17 cellular contexts compared by ENCODE assay signal in the genomic region with DNA sequence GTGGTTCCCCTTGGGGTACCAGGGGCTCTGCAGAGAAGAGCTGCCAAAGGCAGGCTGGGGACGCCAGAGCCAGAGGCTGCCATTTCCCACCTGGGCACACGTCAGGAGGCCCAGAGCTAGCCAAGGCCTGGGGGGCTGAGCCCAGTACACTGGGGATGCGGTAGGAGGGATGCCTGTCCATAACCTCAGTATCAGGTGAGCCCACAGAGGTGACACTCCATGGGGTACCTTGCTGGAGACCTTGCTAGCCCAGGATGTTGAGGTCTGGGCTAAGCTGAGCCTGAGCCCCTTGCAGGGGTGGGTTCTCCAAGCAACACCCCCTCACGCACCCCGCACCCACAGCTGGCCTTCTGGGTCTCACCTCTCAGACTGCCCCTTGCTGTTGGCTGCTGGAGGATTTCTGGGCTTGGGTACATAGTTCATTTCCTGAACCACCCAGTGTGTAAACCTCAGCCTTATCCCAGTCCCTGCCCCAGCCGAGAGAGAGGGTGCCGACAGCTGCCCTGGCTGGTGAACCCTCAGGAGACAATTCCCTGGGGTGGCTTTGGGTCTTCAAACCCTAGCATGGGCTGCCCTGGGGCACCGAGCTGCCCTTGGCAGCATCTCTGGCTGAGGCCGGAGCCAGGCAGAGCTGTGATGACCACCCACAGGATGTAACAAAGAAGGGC.
DNase-seq lines count a peak whose midpoint lies in the region; ATAC-seq, FAIRE-seq and TF ChIP-seq lines count a peak whose summit lies in the region.
"Had no signal": no experiment of that assay in that cellular context is flagged by ENCODE, and none has a peak within 500 bp of the region (broad histone marks: within the 10 kb centered on the region; RNA-seq: fewer than 3 reads in every experiment).

No MANE protein-coding gene starts in this region.

- H3K4ac ChIP-seq in mesenchymal stem cell (ENCODE audit: low read depth in 1 of 2, low read length in 2 of 2) = no peak overlapping the region

- H3K9me3 ChIP-seq in mesenchymal stem cell (ENCODE audit: control insufficient read depth, low read length) (no peaks in the 10 kb centered on the region), small intestine (ENCODE audit: control insufficient read depth, low read depth) (no peaks in the 10 kb centered on the region)
- H3K9me3 ChIP-seq: BE2C had no signal

- no peak overlapping the region for H3K9ac ChIP-seq in mesenchymal stem cell (ENCODE audit: low read length)

- ATAC-seq in GM21423 (IDR thresholded peaks at IDR 0.05; ENCODE audit: unreplicated experiment) (no peak), WTC11 (no peak)
- ATAC-seq: activated CD8-positive, alpha-beta memory T cell treated with anti-CD3 and anti-CD28 coated beads, Interleukin-2, amount 10 ng/mL, durations not matched to agents 7 days and 5 days had no signal

- no peaks in the 10 kb centered on the region for H3K79me1 ChIP-seq in mesenchymal stem cell (replicated peaks; ENCODE audit: low read length, poor library complexity, severe bottlenecking)

- no peak overlapping the region for H3K4me2 ChIP-seq in mesenchymal stem cell (ENCODE audit: low read length, poor library complexity, severe bottlenecking)
- H3K4me2 ChIP-seq: PC-9 had no signal

- H3K4me3 Mint-ChIP-seq in brain = peak overlapping the region in 2 of 5 experiments; percentile 22 to 53
- no peak overlapping the region for H3K4me3 Mint-ChIP-seq in WTC11
- H3K4me3 Mint-ChIP-seq: activated CD8-positive, alpha-beta memory T cell treated with anti-CD3 and anti-CD28 coated beads, Interleukin-2, amount 10 ng/mL, durations not matched to agents 7 days and 5 days had no signal

- no peak overlapping the region for H3K23ac ChIP-seq in mesenchymal stem cell (ENCODE audit: low read length in 2 of 2)

- POLR2A ChIA-PET in WTC11 (lab: Charles Lee) = interaction anchor here (0.6 kb wide), 1 partner anchor 1073 kb away, joined by 3 read pairs; no protein-coding TSS in a partner anchor

- H3K9me3 Mint-ChIP-seq in brain (no peaks in the 10 kb centered on the region), WTC11 (no peaks in the 10 kb centered on the region)

- H3K27me3 ChIP-seq in mesenchymal stem cell (ENCODE audit: control insufficient read depth in 1 of 2, insufficient read depth in 1 of 2, low read length in 2 of 2) (peaks cover 30 to 56% of the 10 kb centered on the region in 2 experiments), small intestine (ENCODE audit: control insufficient read depth in 2 of 2, insufficient read depth in 2 of 2, low read length in 2 of 2) (no peaks in the 10 kb centered on the region)
- H3K27me3 ChIP-seq: BE2C had no signal

- H3K36me3 Mint-ChIP-seq in brain = peaks cover 4% of the 10 kb centered on the region
- no peaks in the 10 kb centered on the region for H3K36me3 Mint-ChIP-seq in WTC11
- H3K36me3 Mint-ChIP-seq: activated CD8-positive, alpha-beta memory T cell treated with anti-CD3 and anti-CD28 coated beads, Interleukin-2, amount 10 ng/mL, durations not matched to agents 7 days and 5 days had no signal

- H3K4me3 ChIP-seq in mesenchymal stem cell (ENCODE audit: insufficient read depth in 1 of 2, low read depth in 1 of 2, low read length in 2 of 2) (no peak overlapping the region), small intestine (ENCODE audit: low read depth in 1 of 2, low read length in 2 of 2) (no peak overlapping the region)
- H3K4me3 ChIP-seq: PC-9 had no signal

- no peaks in the 10 kb centered on the region for H3K36me3 ChIP-seq in mesenchymal stem cell (ENCODE audit: control insufficient read depth in 1 of 2, insufficient read depth in 2 of 2, low read depth in 1 of 2, low read length in 2 of 2)
- no peaks in the 10 kb centered on the region for H3K36me3 ChIP-seq in small intestine (ENCODE audit: control insufficient read depth in 2 of 2, insufficient read depth in 2 of 2, low read length in 2 of 2)
- H3K36me3 ChIP-seq: BE2C had no signal

- no peak overlapping the region for H3K18ac ChIP-seq in mesenchymal stem cell (ENCODE audit: low read depth in 1 of 2, low read length in 2 of 2)

- H3K27me3 Mint-ChIP-seq in brain = no peaks in the 10 kb centered on the region
- peaks cover 22% of the 10 kb centered on the region for H3K27me3 Mint-ChIP-seq in WTC11 (ENCODE audit: low read depth)

- H2BK5ac ChIP-seq in mesenchymal stem cell (ENCODE audit: low read depth, low read length, poor library complexity, severe bottlenecking) = no peak overlapping the region

- H4K91ac ChIP-seq in mesenchymal stem cell (ENCODE audit: low read length) = peak overlapping the region; percentile 16

- H2AFZ ChIP-seq in mesenchymal stem cell (ENCODE audit: low read depth, low read length) = no peak overlapping the region
- H2AFZ ChIP-seq: PC-9 had no signal

- H2BK15ac ChIP-seq in mesenchymal stem cell (ENCODE audit: low read depth, poor library complexity, severe bottlenecking) = no peak overlapping the region

- H2BK120ac ChIP-seq in mesenchymal stem cell (ENCODE audit: low read depth, low read length) = no peak overlapping the region

- no peak overlapping the region for H2BK12ac ChIP-seq in mesenchymal stem cell (ENCODE audit: low read length in 2 of 2)

- TF ChIP-seq CTCF in brain (conservative IDR thresholded peaks at IDR 0.05) (no peak), WTC11 (IDR thresholded peaks at IDR 0.05) (no peak)

- 93% methylated on average over 8 of the region's 9 CpGs for WGBS in mesenchymal stem cell
- WGBS in small intestine, 3 donors = 31 to 70% (median 43%) methylated on average over 8 to 9 of the region's 9 CpGs

- H3K4me1 ChIP-seq in mesenchymal stem cell (ENCODE audit: control insufficient read depth, insufficient read depth, low read depth, low read length) = peaks cover 6% of the 10 kb centered on the region
- peaks cover 2 to 3% of the 10 kb centered on the region in 2 donors for H3K4me1 ChIP-seq in small intestine (ENCODE audit: control insufficient read depth in 2 of 2, insufficient read depth in 1 of 2, low read depth in 1 of 2, low read length in 1 of 2)
- H3K4me1 ChIP-seq: BE2C had no signal

- H2AK5ac ChIP-seq in mesenchymal stem cell (ENCODE audit: low read length, severe bottlenecking) = no peak overlapping the region

- peaks cover 22% of the 10 kb centered on the region for H3K4me1 Mint-ChIP-seq in brain
- no peaks in the 10 kb centered on the region for H3K4me1 Mint-ChIP-seq in WTC11
- H3K4me1 Mint-ChIP-seq: activated CD8-positive, alpha-beta memory T cell treated with anti-CD3 and anti-CD28 coated beads, Interleukin-2, amount 10 ng/mL, durations not matched to agents 7 days and 5 days had no signal

- no peak for FAIRE-seq in small intestine (lab: Jason Lieb, UNC)
- FAIRE-seq: GM12892 had no signal

- H3K14ac ChIP-seq in mesenchymal stem cell (ENCODE audit: low read length in 2 of 2) = no peak overlapping the region

- H4K8ac ChIP-seq in mesenchymal stem cell (ENCODE audit: low read length) = peak overlapping the region; percentile 31

- H3K27ac Mint-ChIP-seq in brain (peak overlapping the region in 4 of 5 experiments; percentile 16 to 94 (median 53)), WTC11 (no peak overlapping the region)
- H3K27ac Mint-ChIP-seq: activated CD8-positive, alpha-beta memory T cell treated with anti-CD3 and anti-CD28 coated beads, Interleukin-2, amount 10 ng/mL, durations not matched to agents 7 days and 5 days had no signal

- CTCF ChIA-PET in WTC11 (lab: Charles Lee) = interaction anchor here (1.8 to 6.8 kb wide), 3 partner anchors 11 to 74 kb away, joined by 7 to 133 read pairs (median 48); no protein-coding TSS in a partner anchor

- H3K27ac ChIP-seq in mesenchymal stem cell (ENCODE audit: low read length, poor library complexity, severe bottlenecking) (no peak overlapping the region), small intestine (ENCODE audit: low read depth in 1 of 2, low read length in 1 of 2) (peak overlapping the region in 1 of 2 donors; percentile 47)
- H3K27ac ChIP-seq: PC-9 had no signal

- DNase-seq in HT-29 (ENCODE audit: low spot score) (peak; percentile 42), mesenchymal stem cell (no peak), small intestine (peak; percentile 75), NOMO-1 treated with DMSO at 0.1 percent for 48 hours (lab: John Stamatoyannopoulos, UW; ENCODE audit: unreplicated experiment) (no peak), WTC11 (ENCODE audit: low spot score) (no peak)
- DNase-seq: activated CD8-positive, alpha-beta memory T cell treated with anti-CD3 and anti-CD28 coated beads, Interleukin-2, amount 10 ng/mL, durations not matched to agents 7 days and 5 days; activated effector memory CD4-positive, alpha-beta T cell treated with anti-CD3 and anti-CD28 coated beads, Interleukin-2, amount 50 U/mL, for 16 hours; BE2C; DMS153; NCI-H1092; NCI-H2171; NCI-H774; PC-9; stimulated activated CD4-positive, alpha-beta T cell treated with anti-CD3 and anti-CD28 coated beads, Interleukin-4, amount 100 ng/mL, for 4 hours had no signal

TF ChIP-seq in WTC11, 78 proteins besides CTCF, POLR2A, EP300 and RAD21 (continues in another document):
- TF ChIP-seq NR2C2 (CRISPR knock-in tag; IDR thresholded peaks at IDR 0.05) (no peak), ZNF416 (CRISPR knock-in tag; IDR thresholded peaks at IDR 0.05) (no peak), MYBL2 (CRISPR knock-in tag; IDR thresholded peaks at IDR 0.05) (no peak)
- TF ChIP-seq, protein P1, sequence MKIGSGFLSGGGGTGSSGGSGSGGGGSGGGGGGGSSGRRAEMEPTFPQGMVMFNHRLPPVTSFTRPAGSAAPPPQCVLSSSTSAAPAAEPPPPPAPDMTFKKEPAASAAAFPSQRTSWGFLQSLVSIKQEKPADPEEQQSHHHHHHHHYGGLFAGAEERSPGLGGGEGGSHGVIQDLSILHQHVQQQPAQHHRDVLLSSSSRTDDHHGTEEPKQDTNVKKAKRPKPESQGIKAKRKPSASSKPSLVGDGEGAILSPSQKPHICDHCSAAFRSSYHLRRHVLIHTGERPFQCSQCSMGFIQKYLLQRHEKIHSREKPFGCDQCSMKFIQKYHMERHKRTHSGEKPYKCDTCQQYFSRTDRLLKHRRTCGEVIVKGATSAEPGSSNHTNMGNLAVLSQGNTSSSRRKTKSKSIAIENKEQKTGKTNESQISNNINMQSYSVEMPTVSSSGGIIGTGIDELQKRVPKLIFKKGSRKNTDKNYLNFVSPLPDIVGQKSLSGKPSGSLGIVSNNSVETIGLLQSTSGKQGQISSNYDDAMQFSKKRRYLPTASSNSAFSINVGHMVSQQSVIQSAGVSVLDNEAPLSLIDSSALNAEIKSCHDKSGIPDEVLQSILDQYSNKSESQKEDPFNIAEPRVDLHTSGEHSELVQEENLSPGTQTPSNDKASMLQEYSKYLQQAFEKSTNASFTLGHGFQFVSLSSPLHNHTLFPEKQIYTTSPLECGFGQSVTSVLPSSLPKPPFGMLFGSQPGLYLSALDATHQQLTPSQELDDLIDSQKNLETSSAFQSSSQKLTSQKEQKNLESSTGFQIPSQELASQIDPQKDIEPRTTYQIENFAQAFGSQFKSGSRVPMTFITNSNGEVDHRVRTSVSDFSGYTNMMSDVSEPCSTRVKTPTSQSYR (CRISPR knock-in tag; IDR thresholded peaks at IDR 0.05) = no peak

Comparison
In these comparisons a context has a peak if more than half of its experiments do, and no peak if none do; other contexts are left out.
1. DNase-seq: peak in HT-29 (single experiment) and small intestine (single experiment); none in mesenchymal stem cell (single experiment), NOMO-1 treated with DMSO at 0.1 percent for 48 hours (single experiment) and WTC11 (single experiment).